Comparison of ENCODE assay signal across 8 cellular contexts in the genomic region with DNA sequence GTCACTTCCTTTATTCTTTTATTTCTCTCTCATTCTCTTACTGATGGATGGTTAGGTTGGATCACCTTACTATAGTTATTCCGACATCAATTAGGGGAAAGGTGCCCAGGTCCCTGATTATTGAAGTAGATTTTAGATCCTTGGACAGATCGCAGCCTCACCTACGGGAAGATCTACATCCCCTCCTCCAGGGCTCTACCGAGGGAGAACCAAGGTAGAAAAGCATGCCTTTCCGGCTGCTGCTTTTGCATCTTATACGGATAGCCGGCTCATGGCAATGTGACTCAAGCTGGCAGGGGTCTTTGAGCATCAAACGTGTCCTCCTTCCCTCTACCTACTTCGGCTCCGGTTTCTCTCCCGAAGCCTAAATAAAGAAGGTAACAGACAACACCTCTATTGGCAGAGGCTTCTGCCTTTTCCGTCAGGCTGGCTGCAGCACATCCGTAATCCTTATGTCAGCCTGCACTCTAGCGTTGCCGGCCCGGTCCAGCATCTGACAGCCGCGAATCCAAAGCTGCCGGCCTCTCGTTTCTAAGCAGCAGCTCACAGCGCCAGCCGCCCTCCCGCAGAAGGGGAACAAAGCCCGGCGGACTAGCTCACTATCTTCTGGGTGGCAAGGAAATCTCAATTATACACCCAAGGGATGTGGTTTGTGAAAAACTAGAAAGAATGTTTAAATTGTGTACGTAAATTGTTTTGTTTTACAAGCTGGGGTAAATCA. TPM values are rescaled to one million over a fixed set of nuclear protein-coding genes. Genes with fewer than 3 reads are reported as not detected.
DNase-seq lines count a peak whose midpoint lies in the region; ATAC-seq and TF ChIP-seq lines count a peak whose summit lies in the region.

No MANE protein-coding gene starts in this region.

- no peak overlapping the region for H3K4me3 Mint-ChIP-seq in activated CD4-positive, alpha-beta T cell treated with anti-CD3 and anti-CD28 coated beads, Interleukin-2, amount 10 ng/mL, durations not matched to agents 24 days and 14 days
- H3K4me3 Mint-ChIP-seq in chondrocyte (ENCODE audit: unreplicated experiment): no peak overlapping the region

- H3K4me1 Mint-ChIP-seq in activated CD4-positive, alpha-beta T cell treated with anti-CD3 and anti-CD28 coated beads, Interleukin-2, amount 10 ng/mL, durations not matched to agents 24 days and 14 days: no peaks in the 10 kb centered on the region
- peaks cover 25% of the 10 kb centered on the region for H3K4me1 Mint-ChIP-seq in chondrocyte (ENCODE audit: low read depth)

- no peaks in the 10 kb centered on the region for H3K36me3 Mint-ChIP-seq in activated CD4-positive, alpha-beta T cell treated with anti-CD3 and anti-CD28 coated beads, Interleukin-2, amount 10 ng/mL, durations not matched to agents 24 days and 14 days (ENCODE audit: low read depth)
- H3K36me3 Mint-ChIP-seq in chondrocyte (ENCODE audit: low read depth): no peaks in the 10 kb centered on the region

- H3K4me3 ChIP-seq in tibial artery: peak overlapping the region in 1 of 2 donors; percentile 11

- peaks cover 0 to 59% (median 24%) of the 10 kb centered on the region in 4 donors for H3K4me1 ChIP-seq in tibial artery

- H3K36me3 ChIP-seq in tibial artery: no peaks in the 10 kb centered on the region

- no peaks in the 10 kb centered on the region for H3K27me3 ChIP-seq in tibial artery

- peaks cover 54% of the 10 kb centered on the region for H3K27me3 Mint-ChIP-seq in activated CD4-positive, alpha-beta T cell treated with anti-CD3 and anti-CD28 coated beads, Interleukin-2, amount 10 ng/mL, durations not matched to agents 24 days and 14 days
- H3K27me3 Mint-ChIP-seq in chondrocyte (ENCODE audit: low read depth): peaks cover 23% of the 10 kb centered on the region

- H3K27ac ChIP-seq in tibial artery: peak overlapping the region in 1 of 2 donors; percentile 1

- intact Hi-C loops in activated CD4-positive, alpha-beta T cell treated with anti-CD3 and anti-CD28 coated beads, Interleukin-2, amount 10 ng/mL, durations not matched to agents 24 days and 14 days (cut with micrococcal nuclease): no loop called here
- intact Hi-C loops in tibial artery (cut with DNase I; ENCODE audit: low total_unique reads): loop anchor here (10.0 kb wide), 1 partner anchor 736 kb away; no protein-coding TSS in a partner anchor

- H3K27ac Mint-ChIP-seq in activated CD4-positive, alpha-beta T cell treated with anti-CD3 and anti-CD28 coated beads, Interleukin-2, amount 10 ng/mL, durations not matched to agents 24 days and 14 days: no peak overlapping the region
- H3K27ac Mint-ChIP-seq in chondrocyte (ENCODE audit: unreplicated experiment): no peak overlapping the region

- ATAC-seq in GM19324 (IDR thresholded peaks at IDR 0.05; ENCODE audit: low FRiP score, unreplicated experiment): no peak

- H3K9me3 Mint-ChIP-seq in activated CD4-positive, alpha-beta T cell treated with anti-CD3 and anti-CD28 coated beads, Interleukin-2, amount 10 ng/mL, durations not matched to agents 24 days and 14 days: no peaks in the 10 kb centered on the region
- H3K9me3 Mint-ChIP-seq in chondrocyte (ENCODE audit: low read depth): no peaks in the 10 kb centered on the region

- DNase-seq in activated CD4-positive, alpha-beta T cell treated with anti-CD3 and anti-CD28 coated beads, Interleukin-2, amount 10 ng/mL, durations not matched to agents 24 days and 14 days: peak; percentile 57
- DNase-seq in activated CD4-positive, alpha-beta T cell treated with anti-CD3 and anti-CD28 coated beads, Interleukin-2, amount 50 U/mL, for 4 hours: no peak
- DNase-seq in NCI-H2227 (lab: John Stamatoyannopoulos, UW; ENCODE audit: unreplicated experiment) (peak; percentile 69), chondrocyte (ENCODE audit: low spot score) (no peak), kidney tubule cell (ENCODE audit: low spot score) (peak; percentile 60), tibial artery (peak; percentile 79 to 81), mesenteric fat pad (ENCODE audit: low spot score) (no peak)

- no peaks in the 10 kb centered on the region for H3K9me3 ChIP-seq in tibial artery

- peak; percentile 85 for TF ChIP-seq CTCF in chondrocyte (IDR thresholded peaks at IDR 0.05)
- TF ChIP-seq CTCF in tibial artery (IDR thresholded peaks at IDR 0.05): peak; percentile 40 to 50

RNA-seq across cellular contexts. Expression of gene IRX6, which starts 46.9 kb away (rescaled TPM):
- not detected in 2 replicates for total RNA-seq in activated CD4-positive, alpha-beta T cell treated with anti-CD3 and anti-CD28 coated beads, Interleukin-2, amount 10 ng/mL, durations not matched to agents 24 days and 14 days
- total RNA-seq in chondrocyte (not detected in 3 replicates), mesenteric fat pad (2.3 TPM)

Comparison
In these comparisons a context has a peak if more than half of its experiments do, and no peak if none do; other contexts are left out.
1. DNase-seq: peak in activated CD4-positive, alpha-beta T cell treated with anti-CD3 and anti-CD28 coated beads, Interleukin-2, amount 10 ng/mL, durations not matched to agents 24 days and 14 days (single experiment), NCI-H2227 (single experiment), kidney tubule cell (single experiment) and tibial artery (2 of 2); none in activated CD4-positive, alpha-beta T cell treated with anti-CD3 and anti-CD28 coated beads, Interleukin-2, amount 50 U/mL, for 4 hours (0 of 2), chondrocyte (single experiment) and mesenteric fat pad (single experiment).